8 cellular contexts compared by ENCODE assay signal in genomic region chr2:43293744-43294695, GRCh38.
DNase-seq lines count a peak whose midpoint lies in the region; ATAC-seq and TF ChIP-seq lines count a peak whose summit lies in the region.

No MANE protein-coding gene starts in this region.

- peaks cover 33% of the 10 kb centered on the region for H3K4me1 ChIP-seq in left ventricle myocardium inferior

- DNase-seq in activated effector memory CD4-positive, alpha-beta T cell treated with anti-CD3 and anti-CD28 coated beads, Interleukin-2, amount 50 U/mL, for 16 hours: peak; percentile 64
- DNase-seq in activated effector memory CD4-positive, alpha-beta T cell treated with Interleukin-2 at 50 U/mL for 16 hours: no peak
- DNase-seq in NB4 (ENCODE audit: low read depth) (peak; percentile 99), left ventricle myocardium inferior (no peak)
- DNase-seq in stimulated activated CD4-positive, alpha-beta T cell treated with anti-CD3 and anti-CD28 coated beads, Interleukin-2, amount 100 ng/mL, for 24 hours: peak; percentile 16 to 29
- DNase-seq in effector CD8-positive, alpha-beta T cell (lab: John Stamatoyannopoulos, UW): no peak

- no peaks in the 10 kb centered on the region for H3K27me3 Mint-ChIP-seq in activated T-helper 17 cell treated with anti-CD3 and anti-CD28 coated beads, Interleukin-2, amount 50 U/mL, for 72 hours

- peak; percentile 98 for ATAC-seq in HG02642 (IDR thresholded peaks at IDR 0.05; ENCODE audit: poor library complexity, unreplicated experiment)
- ATAC-seq in activated T-helper 17 cell treated with anti-CD3 and anti-CD28 coated beads, Interleukin-2, amount 50 U/mL, for 72 hours (replicated peaks): peak; percentile 100

- no peaks in the 10 kb centered on the region for H3K9me3 Mint-ChIP-seq in activated T-helper 17 cell treated with anti-CD3 and anti-CD28 coated beads, Interleukin-2, amount 50 U/mL, for 72 hours

- no peaks in the 10 kb centered on the region for H3K9me3 ChIP-seq in left ventricle myocardium inferior (replicated peaks)

- H3K27ac Mint-ChIP-seq in activated T-helper 17 cell treated with anti-CD3 and anti-CD28 coated beads, Interleukin-2, amount 50 U/mL, for 72 hours: peak overlapping the region; percentile 69

- TF ChIP-seq POLR2A in NB4 (IDR thresholded peaks at IDR 0.05; ENCODE audit: extremely low read depth, insufficient read length): no peak

- peak overlapping the region; percentile 0 for H3K4me3 Mint-ChIP-seq in activated T-helper 17 cell treated with anti-CD3 and anti-CD28 coated beads, Interleukin-2, amount 50 U/mL, for 72 hours

- H3K36me3 Mint-ChIP-seq in activated T-helper 17 cell treated with anti-CD3 and anti-CD28 coated beads, Interleukin-2, amount 50 U/mL, for 72 hours (ENCODE audit: low read depth): peaks cover 45% of the 10 kb centered on the region

- H3K4me1 Mint-ChIP-seq in activated T-helper 17 cell treated with anti-CD3 and anti-CD28 coated beads, Interleukin-2, amount 50 U/mL, for 72 hours: peaks cover 13% of the 10 kb centered on the region

- H3K27ac ChIP-seq in left ventricle myocardium inferior (replicated peaks): peak overlapping the region; percentile 50

- H3K36me3 ChIP-seq in left ventricle myocardium inferior: peaks cover 16% of the 10 kb centered on the region

- no peaks in the 10 kb centered on the region for H3K27me3 ChIP-seq in left ventricle myocardium inferior (ENCODE audit: low read depth)

- intact Hi-C loops in left ventricle myocardium inferior (cut with micrococcal nuclease): no loop called here

- TF ChIP-seq CTCF in NB4 (IDR thresholded peaks at IDR 0.05; ENCODE audit: low read depth, low read length) (no peak), left ventricle myocardium inferior (IDR thresholded peaks at IDR 0.05; ENCODE audit: borderline replicate concordance) (no peak)

- H3K4me3 ChIP-seq in NB4 (ENCODE audit: low read depth, low read length) (no peak overlapping the region), left ventricle myocardium inferior (no peak overlapping the region)

Comparison
In these comparisons a context has a peak if more than half of its experiments do, and no peak if none do; other contexts are left out.
1. DNase-seq: peak in activated effector memory CD4-positive, alpha-beta T cell treated with anti-CD3 and anti-CD28 coated beads, Interleukin-2, amount 50 U/mL, for 16 hours (single experiment), NB4 (single experiment) and stimulated activated CD4-positive, alpha-beta T cell treated with anti-CD3 and anti-CD28 coated beads, Interleukin-2, amount 100 ng/mL, for 24 hours (2 of 2); none in activated effector memory CD4-positive, alpha-beta T cell treated with Interleukin-2 at 50 U/mL for 16 hours (single experiment), left ventricle myocardium inferior (single experiment) and effector CD8-positive, alpha-beta T cell (single experiment).